13 cellular contexts compared by ENCODE assay signal in genomic region chr5:56060276-56061110, GRCh38.
DNase-seq lines count a peak whose midpoint lies in the region; ATAC-seq and TF ChIP-seq lines count a peak whose summit lies in the region.
"Had no signal": no experiment of that assay in that cellular context is flagged by ENCODE, and none has a peak within 500 bp of the region (broad histone marks: within the 10 kb centered on the region; RNA-seq: fewer than 3 reads in every experiment).

No MANE protein-coding gene starts in this region.

- H3K27me3 Mint-ChIP-seq in T-helper 17 cell: no peaks in the 10 kb centered on the region
- H3K27me3 Mint-ChIP-seq in activated naive CD8-positive, alpha-beta T cell treated with anti-CD3 and anti-CD28 coated beads, Interleukin-2, amount 50 U/mL, for 24 hours: peaks cover 2% of the 10 kb centered on the region

- H3K27ac ChIP-seq in coronary artery: no peak overlapping the region
- H3K27ac ChIP-seq: C4-2B, cardiac muscle cell, neutrophil had no signal

- peaks cover under 1% of the 10 kb centered on the region for H3K9me3 Mint-ChIP-seq in activated naive CD8-positive, alpha-beta T cell treated with anti-CD3 and anti-CD28 coated beads, Interleukin-2, amount 50 U/mL, for 24 hours

- no peaks in the 10 kb centered on the region for H3K36me3 Mint-ChIP-seq in T-helper 17 cell (ENCODE audit: low read depth)
- peaks cover 1% of the 10 kb centered on the region for H3K36me3 Mint-ChIP-seq in activated naive CD8-positive, alpha-beta T cell treated with anti-CD3 and anti-CD28 coated beads, Interleukin-2, amount 50 U/mL, for 24 hours (ENCODE audit: low read depth)

- H3K4me3 ChIP-seq in coronary artery: no peak overlapping the region
- H3K4me3 ChIP-seq: cardiac muscle cell had no signal

- peak; percentile 39 for ATAC-seq in T-helper 17 cell
- peak; percentile 38 for ATAC-seq in activated naive CD8-positive, alpha-beta T cell treated with anti-CD3 and anti-CD28 coated beads, Interleukin-2, amount 50 U/mL, for 24 hours

- DNase-seq in EH (ENCODE audit: low read depth): peak; percentile 52
- no peak for DNase-seq in T-helper 17 cell
- DNase-seq in activated naive CD8-positive, alpha-beta T cell treated with anti-CD3 and anti-CD28 coated beads, Interleukin-2, amount 50 U/mL, for 24 hours: peak; percentile 47
- peak; percentile 24 to 27 for DNase-seq in stimulated activated CD4-positive, alpha-beta T cell treated with anti-CD3 and anti-CD28 coated beads, Interleukin-2, amount 100 ng/mL, for 48 hours
- DNase-seq in NCI-H748 treated with DMSO at 0.1 percent for 48 hours (lab: John Stamatoyannopoulos, UW): no peak
- DNase-seq in coronary artery (ENCODE audit: low spot score): no peak
- no peak for DNase-seq in MV-4-11 (lab: John Stamatoyannopoulos, UW)
- DNase-seq in DMS 273 treated with DMSO at 0.1 percent for 48 hours (lab: John Stamatoyannopoulos, UW): no peak
- DNase-seq: hippocampal formation, NCI-H2081 had no signal

- peaks cover 36% of the 10 kb centered on the region for H3K4me1 Mint-ChIP-seq in T-helper 17 cell
- H3K4me1 Mint-ChIP-seq in activated naive CD8-positive, alpha-beta T cell treated with anti-CD3 and anti-CD28 coated beads, Interleukin-2, amount 50 U/mL, for 24 hours: peaks cover 74% of the 10 kb centered on the region

- TF ChIP-seq CTCF in coronary artery (IDR thresholded peaks at IDR 0.05): no peak

- H3K9me3 ChIP-seq in T-helper 17 cell (ENCODE audit: control insufficient read depth, low read length, poor library complexity, severe bottlenecking): no peaks in the 10 kb centered on the region
- H3K9me3 ChIP-seq: neutrophil had no signal

- peak overlapping the region; percentile 1 for H3K27ac Mint-ChIP-seq in T-helper 17 cell
- peak overlapping the region; percentile 48 for H3K27ac Mint-ChIP-seq in activated naive CD8-positive, alpha-beta T cell treated with anti-CD3 and anti-CD28 coated beads, Interleukin-2, amount 50 U/mL, for 24 hours

- H3K4me3 Mint-ChIP-seq in T-helper 17 cell: peak overlapping the region; percentile 55
- peak overlapping the region; percentile 7 for H3K4me3 Mint-ChIP-seq in activated naive CD8-positive, alpha-beta T cell treated with anti-CD3 and anti-CD28 coated beads, Interleukin-2, amount 50 U/mL, for 24 hours

Comparison
In these comparisons a context has a peak if more than half of its experiments do, and no peak if none do; other contexts are left out.
1. DNase-seq: peak in EH (single experiment), activated naive CD8-positive, alpha-beta T cell treated with anti-CD3 and anti-CD28 coated beads, Interleukin-2, amount 50 U/mL, for 24 hours (single experiment) and stimulated activated CD4-positive, alpha-beta T cell treated with anti-CD3 and anti-CD28 coated beads, Interleukin-2, amount 100 ng/mL, for 48 hours (2 of 2); none in T-helper 17 cell (0 of 3), NCI-H748 treated with DMSO at 0.1 percent for 48 hours (single experiment), coronary artery (single experiment), MV-4-11 (single experiment) and DMS 273 treated with DMSO at 0.1 percent for 48 hours (single experiment).